ENCODE assay signal across 12 cellular contexts in genomic region chr1:54314691-54315455, GRCh38.
DNase-seq lines count a peak whose midpoint lies in the region; ATAC-seq and TF ChIP-seq lines count a peak whose summit lies in the region.
"Had no signal": no experiment of that assay in that cellular context is flagged by ENCODE, and none has a peak within 500 bp of the region (broad histone marks: within the 10 kb centered on the region; RNA-seq: fewer than 3 reads in every experiment).

No MANE protein-coding gene starts in this region.

- peaks cover 9% of the 10 kb centered on the region; the same call in 1 of the 2 replicates for H4K20me1 ChIP-seq in SK-N-SH (ENCODE audit: insufficient read depth)
- no peaks in the 10 kb centered on the region for H4K20me1 ChIP-seq in PC-3 (ENCODE audit: low read length)

- H3K4me1 ChIP-seq in SK-N-SH (ENCODE audit: control insufficient read depth in 1 of 2, insufficient read depth in 2 of 2, low read depth in 1 of 2, low read length in 1 of 2) = peaks cover 8 to 51% of the 10 kb centered on the region in 2 experiments; a peak in 3 of 4 replicates
- no peaks in the 10 kb centered on the region for H3K4me1 ChIP-seq in PC-3 (ENCODE audit: insufficient read depth, low read length)

- peaks cover 8% of the 10 kb centered on the region; the same call in 1 of the 2 replicates for H3K79me2 ChIP-seq in SK-N-SH (ENCODE audit: insufficient read depth)
- no peaks in the 10 kb centered on the region for H3K79me2 ChIP-seq in PC-3 (ENCODE audit: low read length)

- ATAC-seq in SK-N-SH treated with all-trans-retinoic acid at 6 μM for 48 hours (no peak), PC-3 (no peak), GM18519 (IDR thresholded peaks at IDR 0.05; ENCODE audit: low FRiP score, unreplicated experiment) (no peak)
- no peak for ATAC-seq in stimulated activated memory B cell treated with anti-CD40 and anti-IgM and Interleukin-4, amounts not matched to agents 10 μg/mL and 1 μg/mL and 100 μg/mL, for 72 hours
- ATAC-seq: right lobe of liver had no signal

- no peak for TF ChIP-seq RAD21 in SK-N-SH (IDR thresholded peaks at IDR 0.05; ENCODE audit: low read length)

- H3K27ac ChIP-seq in SK-N-SH (ENCODE audit: low read depth in 2 of 2, low read length in 1 of 2) (peak overlapping the region in 1 of 2 experiments; percentile 51; a peak in 2 of 4 replicates), PC-3 (ENCODE audit: low read length) (no peak overlapping the region)
- H3K27ac ChIP-seq: right lobe of liver had no signal

- DNase-seq in SK-N-SH (no peak), PC-3 (peak; percentile 19), inferior parietal cortex (ENCODE audit: extremely low spot score) (peak; percentile 25), cerebellar nuclear complex (lab: John Stamatoyannopoulos, UW) (no peak), DMS79 (lab: John Stamatoyannopoulos, UW) (no peak)
- DNase-seq: ACHN, activated T-cell treated with anti-CD3 and anti-CD28 coated beads for 4 hours, right lobe of liver, T1000 had no signal

- H3K36me3 Mint-ChIP-seq in stimulated activated memory B cell treated with anti-CD40 and anti-IgM and Interleukin-4, amounts not matched to agents 10 μg/mL and 1 μg/mL and 100 μg/mL, for 72 hours = peaks cover 2% of the 10 kb centered on the region

- no peak for TF ChIP-seq EP300 in SK-N-SH (IDR thresholded peaks at IDR 0.05; ENCODE audit: borderline replicate concordance in 1 of 2, low read depth in 1 of 2, low read length in 1 of 2)

- TF ChIP-seq CTCF in SK-N-SH (IDR thresholded peaks at IDR 0.05) (no peak), PC-3 (conservative IDR thresholded peaks at IDR 0.05; ENCODE audit: low read depth, low read length) (no peak)

- no peak overlapping the region for H3K9ac ChIP-seq in SK-N-SH
- H3K9ac ChIP-seq in PC-3 (ENCODE audit: low read length) = no peak overlapping the region

- POLR2A ChIA-PET in SK-N-SH (lab: Yijun Ruan, JAX) = no interaction called here
- POLR2A ChIA-PET in PC-3 (lab: Charles Lee; ENCODE audit: unreplicated experiment) = no interaction called here

- no peaks in the 10 kb centered on the region for H3K27me3 Mint-ChIP-seq in stimulated activated memory B cell treated with anti-CD40 and anti-IgM and Interleukin-4, amounts not matched to agents 10 μg/mL and 1 μg/mL and 100 μg/mL, for 72 hours

- H3K27me3 ChIP-seq in SK-N-SH (ENCODE audit: insufficient read depth) (no peaks in the 10 kb centered on the region), PC-3 (ENCODE audit: low read length) (no peaks in the 10 kb centered on the region)
- H3K27me3 ChIP-seq: right lobe of liver had no signal

- no peak overlapping the region for H3K4me3 Mint-ChIP-seq in stimulated activated memory B cell treated with anti-CD40 and anti-IgM and Interleukin-4, amounts not matched to agents 10 μg/mL and 1 μg/mL and 100 μg/mL, for 72 hours

- H3F3A ChIP-seq in SK-N-SH (replicated peaks; ENCODE audit: insufficient read depth) (no peaks in the 10 kb centered on the region), PC-3 (ENCODE audit: low read length, unreplicated experiment) (no peaks in the 10 kb centered on the region)

- peak overlapping the region; percentile 5 for H3K27ac Mint-ChIP-seq in stimulated activated memory B cell treated with anti-CD40 and anti-IgM and Interleukin-4, amounts not matched to agents 10 μg/mL and 1 μg/mL and 100 μg/mL, for 72 hours

- CTCF ChIA-PET in SK-N-SH (lab: Yijun Ruan, JAX) (interaction anchor here (1.2 to 4.3 kb wide), 4 partner anchors 10 to 174 kb away, joined by 3 to 14 read pairs (median 13); no protein-coding TSS in a partner anchor), PC-3 (lab: Charles Lee) (no interaction called here)

- no peaks in the 10 kb centered on the region for H3K36me3 ChIP-seq in SK-N-SH (replicated peaks in 1 of 2; ENCODE audit: control insufficient read depth in 1 of 2, insufficient read depth in 2 of 2, low read length in 1 of 2)
- no peaks in the 10 kb centered on the region for H3K36me3 ChIP-seq in PC-3 (ENCODE audit: low read depth, low read length)
- H3K36me3 ChIP-seq: right lobe of liver had no signal

- H3K4me2 ChIP-seq in SK-N-SH (no peak overlapping the region), PC-3 (ENCODE audit: low read length) (no peak overlapping the region)

- H3K9me3 ChIP-seq in SK-N-SH (no peaks in the 10 kb centered on the region), PC-3 (ENCODE audit: low read length) (no peaks in the 10 kb centered on the region)
- H3K9me3 ChIP-seq: right lobe of liver had no signal

- H3K9me3 Mint-ChIP-seq in stimulated activated memory B cell treated with anti-CD40 and anti-IgM and Interleukin-4, amounts not matched to agents 10 μg/mL and 1 μg/mL and 100 μg/mL, for 72 hours = no peaks in the 10 kb centered on the region

- peaks cover 14% of the 10 kb centered on the region for H3K4me1 Mint-ChIP-seq in stimulated activated memory B cell treated with anti-CD40 and anti-IgM and Interleukin-4, amounts not matched to agents 10 μg/mL and 1 μg/mL and 100 μg/mL, for 72 hours

- no peak overlapping the region for H3K4me3 ChIP-seq in SK-N-SH (ENCODE audit: low read depth in 2 of 2, low read length in 1 of 2)
- H3K4me3 ChIP-seq in PC-3 (ENCODE audit: low read length) = no peak overlapping the region
- H3K4me3 ChIP-seq: right lobe of liver had no signal

- no TSS peak for BruUV-seq in PC-3 (replicated peaks; lab: Mats Ljungman, UMichigan)

- H2AFZ ChIP-seq in SK-N-SH (ENCODE audit: low read depth) = no peak overlapping the region
- no peak overlapping the region for H2AFZ ChIP-seq in PC-3 (ENCODE audit: low read length)

- WGBS in SK-N-SH (ENCODE audit: low lambda C conversion rate) = 83% methylated on average over 8 of the region's 10 CpGs

- intact Hi-C loops in PC-3 (cut with micrococcal nuclease) = no loop called here

- H3K9me2 ChIP-seq in SK-N-SH (no peaks in the 10 kb centered on the region), PC-3 (replicated peaks; ENCODE audit: low read length) (no peaks in the 10 kb centered on the region)

TF ChIP-seq in SK-N-SH, 30 proteins besides CTCF, POLR2A, EP300 and RAD21:
- TF ChIP-seq MXI1 (IDR thresholded peaks at IDR 0.05; ENCODE audit: low read depth, low read length) = 0 out of 2 replicates have a peak, but pooled peaks have one; percentile 20
- no peak for TF ChIP-seq TAF1 (IDR thresholded peaks at IDR 0.05; ENCODE audit: borderline replicate concordance, low read depth, low read length)
- no peak for TF ChIP-seq ELF1 (IDR thresholded peaks at IDR 0.05)

TF ChIP-seq in SK-N-SH treated with all-trans-retinoic acid at 6 μM for 48 hours, 23 proteins besides CTCF, POLR2A, EP300 and RAD21:
- TF ChIP-seq OSR1 (CRISPR knock-in tag; IDR thresholded peaks at IDR 0.05) = no peak
- no peak for TF ChIP-seq TSHZ2 (CRISPR knock-in tag; IDR thresholded peaks at IDR 0.05)
- TF ChIP-seq PATZ1 (CRISPR knock-in tag; IDR thresholded peaks at IDR 0.05; ENCODE audit: borderline replicate concordance) = no peak
- no peak for TF ChIP-seq ZC3H10 (CRISPR knock-in tag; IDR thresholded peaks at IDR 0.05)
- TF ChIP-seq SNAI2 (CRISPR knock-in tag; IDR thresholded peaks at IDR 0.05) = no peak
- TF ChIP-seq TOX (CRISPR knock-in tag; IDR thresholded peaks at IDR 0.05; ENCODE audit: borderline replicate concordance) = no peak
- TF ChIP-seq ZFP30 (CRISPR knock-in tag; IDR thresholded peaks at IDR 0.05) = no peak

Comparison
In these comparisons a context has a peak if more than half of its experiments do, and no peak if none do; other contexts are left out.
1. DNase-seq: peak in PC-3 (single experiment) and inferior parietal cortex (single experiment); none in SK-N-SH (single experiment), cerebellar nuclear complex (0 of 2) and DMS79 (single experiment).